ENCODE assay signal across 1 cellular context in the genomic region with DNA sequence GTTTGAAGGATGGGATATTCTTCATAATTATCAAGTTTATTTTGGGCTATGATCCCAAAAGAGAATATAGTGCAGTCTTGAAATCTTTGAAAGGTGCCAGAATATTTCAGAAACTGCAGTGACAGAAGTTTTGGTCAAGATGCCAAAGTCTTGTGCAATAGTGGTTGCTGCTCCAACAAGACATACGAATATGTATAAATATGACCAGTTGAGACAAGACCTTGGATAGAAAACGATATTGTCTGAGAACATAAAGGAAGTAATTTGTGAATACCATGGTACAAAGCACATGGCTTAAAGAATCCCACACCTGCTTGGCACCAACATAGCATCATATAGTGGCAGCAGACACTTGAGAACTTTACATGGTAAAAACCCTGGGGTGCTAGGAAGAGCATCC.
TF ChIP-seq lines count a peak whose summit lies in the region.

No MANE protein-coding gene starts in this region.

TF ChIP-seq in WTC11, 78 proteins besides CTCF, POLR2A, EP300 and RAD21:
- TF ChIP-seq NFYB (CRISPR knock-in tag; conservative IDR thresholded peaks at IDR 0.05; ENCODE audit: low read depth), result no peak
- no peak for TF ChIP-seq USF1 (CRISPR knock-in tag; IDR thresholded peaks at IDR 0.05)
- TF ChIP-seq, protein P1, sequence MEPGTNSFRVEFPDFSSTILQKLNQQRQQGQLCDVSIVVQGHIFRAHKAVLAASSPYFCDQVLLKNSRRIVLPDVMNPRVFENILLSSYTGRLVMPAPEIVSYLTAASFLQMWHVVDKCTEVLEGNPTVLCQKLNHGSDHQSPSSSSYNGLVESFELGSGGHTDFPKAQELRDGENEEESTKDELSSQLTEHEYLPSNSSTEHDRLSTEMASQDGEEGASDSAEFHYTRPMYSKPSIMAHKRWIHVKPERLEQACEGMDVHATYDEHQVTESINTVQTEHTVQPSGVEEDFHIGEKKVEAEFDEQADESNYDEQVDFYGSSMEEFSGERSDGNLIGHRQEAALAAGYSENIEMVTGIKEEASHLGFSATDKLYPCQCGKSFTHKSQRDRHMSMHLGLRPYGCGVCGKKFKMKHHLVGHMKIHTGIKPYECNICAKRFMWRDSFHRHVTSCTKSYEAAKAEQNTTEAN (CRISPR knock-in tag; IDR thresholded peaks at IDR 0.05), result no peak
- no peak for TF ChIP-seq RELA (CRISPR knock-in tag; IDR thresholded peaks at IDR 0.05; ENCODE audit: borderline replicate concordance)
- TF ChIP-seq, protein P2, sequence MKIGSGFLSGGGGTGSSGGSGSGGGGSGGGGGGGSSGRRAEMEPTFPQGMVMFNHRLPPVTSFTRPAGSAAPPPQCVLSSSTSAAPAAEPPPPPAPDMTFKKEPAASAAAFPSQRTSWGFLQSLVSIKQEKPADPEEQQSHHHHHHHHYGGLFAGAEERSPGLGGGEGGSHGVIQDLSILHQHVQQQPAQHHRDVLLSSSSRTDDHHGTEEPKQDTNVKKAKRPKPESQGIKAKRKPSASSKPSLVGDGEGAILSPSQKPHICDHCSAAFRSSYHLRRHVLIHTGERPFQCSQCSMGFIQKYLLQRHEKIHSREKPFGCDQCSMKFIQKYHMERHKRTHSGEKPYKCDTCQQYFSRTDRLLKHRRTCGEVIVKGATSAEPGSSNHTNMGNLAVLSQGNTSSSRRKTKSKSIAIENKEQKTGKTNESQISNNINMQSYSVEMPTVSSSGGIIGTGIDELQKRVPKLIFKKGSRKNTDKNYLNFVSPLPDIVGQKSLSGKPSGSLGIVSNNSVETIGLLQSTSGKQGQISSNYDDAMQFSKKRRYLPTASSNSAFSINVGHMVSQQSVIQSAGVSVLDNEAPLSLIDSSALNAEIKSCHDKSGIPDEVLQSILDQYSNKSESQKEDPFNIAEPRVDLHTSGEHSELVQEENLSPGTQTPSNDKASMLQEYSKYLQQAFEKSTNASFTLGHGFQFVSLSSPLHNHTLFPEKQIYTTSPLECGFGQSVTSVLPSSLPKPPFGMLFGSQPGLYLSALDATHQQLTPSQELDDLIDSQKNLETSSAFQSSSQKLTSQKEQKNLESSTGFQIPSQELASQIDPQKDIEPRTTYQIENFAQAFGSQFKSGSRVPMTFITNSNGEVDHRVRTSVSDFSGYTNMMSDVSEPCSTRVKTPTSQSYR (CRISPR knock-in tag; IDR thresholded peaks at IDR 0.05), result no peak
- TF ChIP-seq ZBTB21 (CRISPR knock-in tag; IDR thresholded peaks at IDR 0.05; ENCODE audit: borderline replicate concordance), result no peak
- no peak for TF ChIP-seq CREM (CRISPR knock-in tag; IDR thresholded peaks at IDR 0.05)
- no peak for TF ChIP-seq ZNF396 (CRISPR knock-in tag; IDR thresholded peaks at IDR 0.05; ENCODE audit: borderline replicate concordance)
- TF ChIP-seq SMAD4 (CRISPR knock-in tag; IDR thresholded peaks at IDR 0.05), result no peak
- no peak for TF ChIP-seq E2F4 (CRISPR knock-in tag; IDR thresholded peaks at IDR 0.05; ENCODE audit: borderline replicate concordance, low read depth)
- TF ChIP-seq, protein P3, sequence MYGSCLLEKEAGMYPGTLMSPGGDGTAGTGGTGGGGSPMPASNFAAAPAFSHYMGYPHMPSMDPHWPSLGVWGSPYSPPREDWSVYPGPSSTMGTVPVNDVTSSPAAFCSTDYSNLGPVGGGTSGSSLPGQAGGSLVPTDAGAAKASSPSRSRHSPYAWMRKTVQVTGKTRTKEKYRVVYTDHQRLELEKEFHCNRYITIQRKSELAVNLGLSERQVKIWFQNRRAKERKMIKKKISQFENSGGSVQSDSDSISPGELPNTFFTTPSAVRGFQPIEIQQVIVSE (CRISPR knock-in tag; IDR thresholded peaks at IDR 0.05; ENCODE audit: borderline replicate concordance), result no peak
- no peak for TF ChIP-seq ZNF671 (CRISPR knock-in tag; IDR thresholded peaks at IDR 0.05)
- TF ChIP-seq GABPB1 (CRISPR knock-in tag; IDR thresholded peaks at IDR 0.05), result no peak
- no peak for TF ChIP-seq TEAD4 (CRISPR knock-in tag; IDR thresholded peaks at IDR 0.05)
- TF ChIP-seq, protein P4, sequence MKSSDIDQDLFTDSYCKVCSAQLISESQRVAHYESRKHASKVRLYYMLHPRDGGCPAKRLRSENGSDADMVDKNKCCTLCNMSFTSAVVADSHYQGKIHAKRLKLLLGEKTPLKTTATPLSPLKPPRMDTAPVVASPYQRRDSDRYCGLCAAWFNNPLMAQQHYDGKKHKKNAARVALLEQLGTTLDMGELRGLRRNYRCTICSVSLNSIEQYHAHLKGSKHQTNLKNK (CRISPR knock-in tag; IDR thresholded peaks at IDR 0.05), result no peak
- TF ChIP-seq CREB1 (CRISPR knock-in tag; IDR thresholded peaks at IDR 0.05), result no peak
- no peak for TF ChIP-seq GRHL2 (CRISPR knock-in tag; IDR thresholded peaks at IDR 0.05; ENCODE audit: insufficient replicate concordance, severe bottlenecking)
- no peak for TF ChIP-seq ELF4 (CRISPR knock-in tag; IDR thresholded peaks at IDR 0.05; ENCODE audit: low read depth)
- no peak for TF ChIP-seq ZNF425 (CRISPR knock-in tag; conservative IDR thresholded peaks at IDR 0.05)
- no peak for TF ChIP-seq NR3C1 (CRISPR knock-in tag; conservative IDR thresholded peaks at IDR 0.05; ENCODE audit: low read depth)
